In the genomic region with DNA sequence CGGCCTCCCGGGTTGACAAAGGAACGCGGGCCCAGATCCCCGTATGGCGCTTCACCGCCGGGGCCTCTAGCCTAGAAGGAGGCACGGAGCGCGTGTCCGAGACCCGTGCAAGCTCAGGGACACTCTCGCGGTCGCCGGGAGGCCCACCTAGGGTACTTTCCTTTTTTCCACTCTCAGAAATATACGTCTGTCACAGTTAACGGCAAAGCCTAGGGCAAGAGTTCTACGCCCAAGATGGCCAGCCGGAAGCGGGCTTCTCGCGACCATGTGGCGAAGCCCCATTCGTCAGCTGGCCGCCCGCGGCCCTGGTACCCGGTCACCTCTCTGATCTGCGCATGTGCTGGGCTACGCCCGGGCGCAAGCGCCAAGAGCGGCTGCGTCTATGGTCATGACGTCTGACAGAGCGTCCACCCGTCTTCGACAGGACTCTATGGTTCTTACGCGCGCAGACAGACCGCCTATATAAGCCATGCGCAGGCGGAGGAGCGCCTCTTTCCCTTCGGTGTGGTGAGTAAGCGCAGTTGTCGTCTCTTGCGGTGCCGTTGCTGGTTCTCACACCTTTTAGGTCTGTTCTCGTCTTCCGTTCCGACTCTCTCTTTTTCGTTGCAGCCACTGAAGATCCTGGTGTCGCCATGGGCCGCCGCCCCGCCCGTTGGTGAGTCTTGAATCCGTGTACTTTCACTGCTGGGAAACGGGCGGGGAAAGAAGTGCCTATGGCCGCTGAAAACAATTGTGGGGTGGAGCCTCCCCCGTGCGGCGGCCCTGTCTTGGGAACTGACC, we compare ENCODE assay signal across 8 cellular contexts. TPM values are rescaled to one million over a fixed set of nuclear protein-coding genes. Genes with fewer than 3 reads are reported as not detected.
DNase-seq lines count a peak whose midpoint lies in the region; ATAC-seq and TF ChIP-seq lines count a peak whose summit lies in the region.

RPL10 (plus strand) TSS at position 490 of the 780 bp plus-strand sequence; CDS start at position 633, 143 bp downstream.

- H3F3A ChIP-seq in MM.1S (ENCODE audit: insufficient read depth, low read length), result peaks cover 38% of the 10 kb centered on the region

- 0 out of 2 replicates have a peak, but pooled peaks cover 9% of the 10 kb centered on the region for H4K20me1 ChIP-seq in MM.1S (ENCODE audit: insufficient read depth, low read length)

- peaks cover 0 to 8% of the 10 kb centered on the region in 2 donors for H3K27me3 Mint-ChIP-seq in natural killer cell (ENCODE audit: low read depth in 2 of 2)

- peak within 1 kb of the TSS; percentile 96 for H3K4me3 Mint-ChIP-seq in natural killer cell

- H3K36me3 ChIP-seq in ES-I3 (ENCODE audit: insufficient read depth, low read length) (peaks cover 13% of the 10 kb centered on the region; the same call in 1 of the 2 replicates), HAP-1 (replicated peaks) (peaks cover 32% of the 10 kb centered on the region), MM.1S (replicated peaks; ENCODE audit: insufficient read depth, low read length) (peaks cover 9% of the 10 kb centered on the region; the same call in 1 of the 2 replicates)

- H3K27ac Mint-ChIP-seq in natural killer cell, result peak within 1 kb of the TSS; percentile 98

- in situ Hi-C loops in HAP-1 (cut with MboI; ENCODE audit: low sequenced_read_pairs), result loop anchor here (25.0 kb wide), 1 partner anchor 364 kb away; the partner anchor contains the start of genes DKC1 and GAB3

- peaks cover 14 to 19% of the 10 kb centered on the region in 2 donors for H3K4me1 Mint-ChIP-seq in natural killer cell

- H3K4me2 ChIP-seq in MM.1S (ENCODE audit: low read depth, low read length), result peak within 1 kb of the TSS; percentile 82

- H3K36me3 Mint-ChIP-seq in natural killer cell, result no peaks in the 10 kb centered on the region

- H3K27me3 ChIP-seq in HAP-1 (ENCODE audit: low read depth) (no peaks in the 10 kb centered on the region), MM.1S (replicated peaks; ENCODE audit: insufficient read depth, low read length) (no peaks in the 10 kb centered on the region)

- H3K9me2 ChIP-seq in MM.1S (replicated peaks; ENCODE audit: insufficient read depth, low read length), result no peaks in the 10 kb centered on the region

- DNase-seq in HAP-1 (ENCODE audit: low spot score in 2 of 2), result peak; percentile 97 to 99
- DNase-seq in MM.1S, result peak; percentile 96
- DNase-seq in SHP77 treated with DMSO at 0.1 percent for 48 hours (lab: John Stamatoyannopoulos, UW), result peak; percentile 75
- peak; percentile 85 for DNase-seq in activated effector memory CD4-positive, alpha-beta T cell treated with Interleukin-2 at 50 U/mL for 16 hours
- peak; percentile 97 for DNase-seq in fibroblast of peridontal ligament (ENCODE audit: extremely low read depth)
- DNase-seq in natural killer cell, result peak; percentile 83
- peak; percentile 75 to 87 (median 83) for DNase-seq in stimulated activated naive CD4-positive, alpha-beta T cell (lab: John Stamatoyannopoulos, UW)

- peak within 1 kb of the TSS; percentile 45; the same call in 1 of the 2 replicates for H2AFZ ChIP-seq in MM.1S (ENCODE audit: low read length)

- H3K9me3 ChIP-seq in ES-I3 (ENCODE audit: control insufficient read depth, insufficient read depth, low read length) (no peaks in the 10 kb centered on the region), HAP-1 (no peaks in the 10 kb centered on the region), MM.1S (replicated peaks; ENCODE audit: insufficient read depth, low read length) (no peaks in the 10 kb centered on the region)

- H3K4me1 ChIP-seq in ES-I3 (ENCODE audit: insufficient read depth, low read length) (no peaks in the 10 kb centered on the region; the same call in 1 of the 2 replicates), HAP-1 (peaks cover 9% of the 10 kb centered on the region), MM.1S (ENCODE audit: low read length) (no peaks in the 10 kb centered on the region)

- intact Hi-C loops in natural killer cell (cut with micrococcal nuclease), result loop anchor here (5.0 to 10.0 kb wide), 3 partner anchors 44 to 134 kb away; partner anchors contain the start of gene FAM50A

- no peaks in the 10 kb centered on the region for H3K9me3 Mint-ChIP-seq in natural killer cell

- peak within 1 kb of the TSS; percentile 97 for H3K27ac ChIP-seq in MM.1S (ENCODE audit: low read length)

- H3K9ac ChIP-seq in ES-I3 (ENCODE audit: low read depth, low read length), result peak within 1 kb of the TSS; percentile 93
- H3K9ac ChIP-seq in MM.1S (ENCODE audit: low read length), result peak within 1 kb of the TSS; percentile 100

- peaks cover 18% of the 10 kb centered on the region for H3K79me2 ChIP-seq in MM.1S (ENCODE audit: low read length)

- ATAC-seq in natural killer cell, result peak; percentile 78 to 91 (median 79)

- TF ChIP-seq CTCF in MM.1S (IDR thresholded peaks at IDR 0.05; ENCODE audit: low read length), result no peak
- TF ChIP-seq CTCF in natural killer cell (IDR thresholded peaks at IDR 0.05), result no peak

- peak within 1 kb of the TSS; percentile 78 for H3K4me3 ChIP-seq in HAP-1
- H3K4me3 ChIP-seq in MM.1S (ENCODE audit: low read length), result peak within 1 kb of the TSS; percentile 87

RNA-seq across cellular contexts. Expression of gene RPL10, which starts in this region (rescaled TPM):
- total RNA-seq in natural killer cell, result 1,000 to 10,000 TPM; 2,249 to 2,456 (median 2,324) TPM

Comparison
In these comparisons a context has a peak if more than half of its experiments do, and no peak if none do; other contexts are left out.
1. Peak in every context shown above with its lines: DNase-seq, ATAC-seq, H3K4me3 ChIP-seq and H3K27ac ChIP-seq.